ENCODE assay signal across 10 cellular contexts in genomic region chr9:95876138-95876444, GRCh38. TPM values are rescaled to one million over a fixed set of nuclear protein-coding genes. Genes with fewer than 3 reads are reported as not detected.
DNase-seq lines count a peak whose midpoint lies in the region; ATAC-seq and TF ChIP-seq lines count a peak whose summit lies in the region.
"Had no signal": no experiment of that assay in that cellular context is flagged by ENCODE, and none has a peak within 500 bp of the region (broad histone marks: within the 10 kb centered on the region; RNA-seq: fewer than 3 reads in every experiment).

No MANE protein-coding gene starts in this region.

- no peak; the same call in 1 of the 2 replicates for ATAC-seq in HCT116
- ATAC-seq in GM21360 (IDR thresholded peaks at IDR 0.05; ENCODE audit: unreplicated experiment), result no peak

- H2BK5ac ChIP-seq in mesendoderm (ENCODE audit: low read length), result peak overlapping the region; percentile 90

- TF ChIP-seq CTCF in HCT116 (IDR thresholded peaks at IDR 0.05 in 2 of 3, conservative IDR thresholded peaks at IDR 0.05 in 1 of 3; ENCODE audit: borderline replicate concordance in 1 of 3, insufficient read depth in 1 of 3, low read depth in 2 of 3, low read length in 2 of 3), result no peak
- no peak for TF ChIP-seq CTCF in breast epithelium (IDR thresholded peaks at IDR 0.05)
- TF ChIP-seq CTCF in colonic mucosa (IDR thresholded peaks at IDR 0.05), result no peak

- no peak overlapping the region for H2BK120ac ChIP-seq in mesendoderm (ENCODE audit: low read depth, low read length)

- H3K36me3 ChIP-seq in ACC112 (ENCODE audit: insufficient read depth, low read length), result peaks cover 25% of the 10 kb centered on the region
- peaks cover 0 to 3% of the 10 kb centered on the region in 2 experiments; a peak in 1 of 4 replicates for H3K36me3 ChIP-seq in HCT116 (ENCODE audit: control insufficient read depth in 1 of 2, insufficient read depth in 2 of 2, low read length in 2 of 2)
- peaks cover 2% of the 10 kb centered on the region for H3K36me3 ChIP-seq in breast epithelium
- no peaks in the 10 kb centered on the region for H3K36me3 ChIP-seq in mesendoderm (ENCODE audit: control insufficient read depth, insufficient read depth, low read length)
- no peaks in the 10 kb centered on the region for H3K36me3 ChIP-seq in colonic mucosa

- H4K8ac ChIP-seq in mesendoderm (ENCODE audit: low read depth, low read length), result no peak overlapping the region

- no peak; the same call in 1 of the 2 replicates for TF ChIP-seq RAD21 in HCT116 (IDR thresholded peaks at IDR 0.05; ENCODE audit: low read depth)

- no peak overlapping the region for H3K4me2 ChIP-seq in HCT116 (ENCODE audit: low read length)
- no peak overlapping the region for H3K4me2 ChIP-seq in mesendoderm (ENCODE audit: low read length)

- intact Hi-C loops in HCT116 (cut with micrococcal nuclease), result loop anchor here (5.0 kb wide), 2 partner anchors 369 to 449 kb away; no protein-coding TSS in a partner anchor
- intact Hi-C loops in breast epithelium (cut with DNase I; ENCODE audit: low total_unique reads), result no loop called here
- intact Hi-C loops in colonic mucosa (cut with DNase I), result loop anchor here (10.0 kb wide), 1 partner anchor 361 kb away; the partner anchor contains the start of gene PTCH1

- no peak overlapping the region for H3K27ac ChIP-seq in ACC112 (ENCODE audit: low read depth, low read length)
- no peak overlapping the region; the same call in 1 of the 2 replicates for H3K27ac ChIP-seq in HCT116 (ENCODE audit: low read depth, low read length)
- H3K27ac ChIP-seq in breast epithelium, result peak overlapping the region; percentile 98 to 99
- H3K27ac ChIP-seq in mesendoderm (ENCODE audit: low read depth, low read length), result peak overlapping the region; percentile 95
- H3K27ac ChIP-seq in colonic mucosa, result no peak overlapping the region
- H3K27ac ChIP-seq: ascending aorta, SK-N-MC had no signal

- CTCF ChIA-PET in HCT116 (lab: Charles Lee), result no interaction called here

- RAD21 ChIA-PET in HCT116 (lab: Charles Lee; ENCODE audit: low non-redundant PET in 1 of 2, low total read pairs in 2 of 2, uncharacterized antibody in 2 of 2, unreplicated experiment in 2 of 2), result no interaction called here

- peak overlapping the region; percentile 17 for H3K4ac ChIP-seq in mesendoderm (ENCODE audit: low read depth, low read length)

- no peak overlapping the region for H3K56ac ChIP-seq in mesendoderm (ENCODE audit: low read length)

- H3K9ac ChIP-seq in HCT116 (ENCODE audit: low read length), result no peak overlapping the region
- no peak overlapping the region for H3K9ac ChIP-seq in mesendoderm (ENCODE audit: low read length)
- peak overlapping the region in 1 of 2 donors; percentile 100 for H3K9ac ChIP-seq in colonic mucosa (ENCODE audit: low read depth in 2 of 2, low read length in 2 of 2)

- H3K18ac ChIP-seq in mesendoderm (ENCODE audit: low read length), result peak overlapping the region; percentile 25

- peak overlapping the region; percentile 10 for H2AFZ ChIP-seq in ACC112 (ENCODE audit: low read length, unreplicated experiment)
- H2AFZ ChIP-seq in HCT116 (ENCODE audit: low read depth, low read length, poor library complexity, severe bottlenecking), result no peak overlapping the region

- peak overlapping the region; percentile 97 for H3K23ac ChIP-seq in mesendoderm (ENCODE audit: low read length)

- BruUV-seq in HCT116 (replicated peaks; lab: Mats Ljungman, UMichigan), result no TSS peak

- no peak overlapping the region for H4K5ac ChIP-seq in mesendoderm (ENCODE audit: low read length)

- no peak overlapping the region for H2BK15ac ChIP-seq in mesendoderm (replicated peaks; ENCODE audit: low read depth)

- H2AK5ac ChIP-seq in mesendoderm (ENCODE audit: low read length), result no peak overlapping the region

- WGBS in mesendoderm (ENCODE audit: extremely low coverage, insufficient coverage, low lambda C conversion rate), result no CpG with 5 or more reads among the region's 9 CpGs

- H3K79me1 ChIP-seq in mesendoderm (ENCODE audit: low read length), result peaks cover 7% of the 10 kb centered on the region

- no peak for DNase-seq in HCT116 (ENCODE audit: low read depth, low spot score)
- no peak for DNase-seq in breast epithelium (ENCODE audit: low spot score in 2 of 2)
- no peak for DNase-seq in mesendoderm
- DNase-seq in kidney tubule cell (ENCODE audit: low spot score), result no peak
- no peak for DNase-seq in T-helper 1 cell
- no peak for DNase-seq in colonic mucosa

- H3K4me3 ChIP-seq in ACC112 (ENCODE audit: low read depth, low read length) (no peak overlapping the region), HCT116 (replicated peaks in 1 of 2; ENCODE audit: low read depth in 1 of 2, low read length in 2 of 2) (no peak overlapping the region), breast epithelium (no peak overlapping the region), mesendoderm (ENCODE audit: low read length) (no peak overlapping the region), colonic mucosa (no peak overlapping the region)
- H3K4me3 ChIP-seq: ascending aorta, SK-N-MC had no signal

- POLR2A ChIA-PET in HCT116 (lab: Charles Lee), result interaction anchor here (1.6 kb wide), 1 partner anchor 31 kb away, joined by 5 read pairs; no protein-coding TSS in a partner anchor

- H3K79me2 ChIP-seq in ACC112 (ENCODE audit: control insufficient read depth, insufficient read depth, low read length, unreplicated experiment), result peaks cover 47% of the 10 kb centered on the region
- H3K79me2 ChIP-seq in HCT116 (ENCODE audit: insufficient read depth, low read length), result peaks cover 43% of the 10 kb centered on the region
- H3K79me2 ChIP-seq in mesendoderm (ENCODE audit: control insufficient read depth, insufficient read depth, low read length), result peaks cover 5% of the 10 kb centered on the region

- H3K27me3 ChIP-seq in ACC112 (ENCODE audit: insufficient read depth, low read length) (no peaks in the 10 kb centered on the region), HCT116 (ENCODE audit: insufficient read depth, low read length) (no peaks in the 10 kb centered on the region), breast epithelium (no peaks in the 10 kb centered on the region), mesendoderm (ENCODE audit: insufficient read depth, low read length, poor library complexity) (no peaks in the 10 kb centered on the region), colonic mucosa (no peaks in the 10 kb centered on the region)
- H3K27me3 ChIP-seq: ascending aorta had no signal

- H3K4me1 ChIP-seq in ACC112 (ENCODE audit: control insufficient read depth, insufficient read depth, low read length, unreplicated experiment) (peaks cover 19% of the 10 kb centered on the region), HCT116 (ENCODE audit: control insufficient read depth in 1 of 2, insufficient read depth in 2 of 2, low read length in 2 of 2) (peaks cover 4 to 7% of the 10 kb centered on the region in 2 experiments; a peak in 3 of 4 replicates), breast epithelium (peaks cover 3 to 5% of the 10 kb centered on the region in 2 donors), mesendoderm (ENCODE audit: control insufficient read depth, low read depth, low read length) (no peaks in the 10 kb centered on the region), colonic mucosa (peaks cover 5% of the 10 kb centered on the region)

- no peaks in the 10 kb centered on the region for H4K20me1 ChIP-seq in HCT116 (ENCODE audit: insufficient read depth)

- no peaks in the 10 kb centered on the region for H3K9me2 ChIP-seq in HCT116 (ENCODE audit: insufficient read depth)

- H3K9me3 ChIP-seq in HCT116 (ENCODE audit: control insufficient read depth in 1 of 2, insufficient read depth in 1 of 2, low read depth in 1 of 2, low read length in 2 of 2) (no peaks in the 10 kb centered on the region), breast epithelium (no peaks in the 10 kb centered on the region), colonic mucosa (no peaks in the 10 kb centered on the region)
- H3K9me3 ChIP-seq: ascending aorta had no signal

- TF ChIP-seq POLR2A in HCT116 (IDR thresholded peaks at IDR 0.05; ENCODE audit: borderline replicate concordance, extremely low read depth, insufficient read depth, insufficient read length) (no peak), breast epithelium (IDR thresholded peaks at IDR 0.05) (no peak)

TF ChIP-seq in HCT116, 20 proteins besides CTCF, POLR2A, EP300 and RAD21:
- TF ChIP-seq ZFX (IDR thresholded peaks at IDR 0.05), result peak; percentile 85
- no peak; the same call in 1 of the 2 replicates for TF ChIP-seq SRF (IDR thresholded peaks at IDR 0.05; ENCODE audit: low read depth)
- no peak for TF ChIP-seq MAX (IDR thresholded peaks at IDR 0.05)

RNA-seq across cellular contexts. Expression of gene ERCC6L2, which starts 0.6 kb away (rescaled TPM):
- total RNA-seq in HCT116 (2021; ENCODE audit: unreplicated experiment) (39.2 TPM), breast epithelium (10 to 100 TPM; 69.9 to 100.0 (median 71.4) TPM), colonic mucosa (10 to 100 TPM; 21.5 to 36.4 TPM)
- polyA plus RNA-seq in HCT116 (2012), result 10.6 and 14.0 TPM in 2 replicates
- 22.0 TPM for polyA plus RNA-seq in mesendoderm (2013, experiment 1 of 2)
- 23.6 TPM for polyA plus RNA-seq in mesendoderm (2013, experiment 2 of 2)

Comparison
In these comparisons a context has a peak if more than half of its experiments do, and no peak if none do; other contexts are left out.
1. H3K27ac ChIP-seq: peak in breast epithelium (2 of 2) and mesendoderm (single experiment); none in ACC112 (single experiment), HCT116 (single experiment) and colonic mucosa (single experiment).